In the genomic region with DNA sequence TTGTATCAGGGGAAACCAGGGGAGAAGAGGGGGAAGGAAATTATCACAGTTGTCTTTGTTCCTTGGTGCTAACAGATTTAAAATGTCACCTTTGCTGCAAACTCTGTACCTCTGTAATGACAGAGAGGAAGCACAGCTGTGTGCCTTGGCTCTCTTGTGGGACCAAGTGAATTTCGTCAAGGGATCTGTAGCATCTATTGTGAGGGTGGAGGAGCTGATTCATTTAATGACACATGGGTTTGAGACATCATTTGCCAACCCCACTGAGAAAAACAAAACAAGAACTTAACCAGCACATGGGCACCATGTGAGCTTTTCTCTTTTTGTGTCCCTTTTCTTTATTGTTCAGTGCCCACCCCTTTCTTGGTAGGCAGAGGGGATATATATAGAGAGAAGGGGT, we compare ENCODE assay signal across 18 cellular contexts.
DNase-seq lines count a peak whose midpoint lies in the region; ATAC-seq, FAIRE-seq and TF ChIP-seq lines count a peak whose summit lies in the region.
"Had no signal": no experiment of that assay in that cellular context is flagged by ENCODE, and none has a peak within 500 bp of the region (broad histone marks: within the 10 kb centered on the region; RNA-seq: fewer than 3 reads in every experiment).

No MANE protein-coding gene starts in this region.

- peaks cover under 1% of the 10 kb centered on the region; the same call in 2 of the 3 replicates for H3K9me3 Mint-ChIP-seq in GM23338
- H3K9me3 Mint-ChIP-seq: activated CD4-positive, alpha-beta T cell treated with anti-CD3 and anti-CD28 coated beads, Interleukin-2, amount 10 ng/mL, durations not matched to agents 24 days and 14 days had no signal

- peak overlapping the region in 9 of 11 experiments; percentile 36 to 48 (median 43); a peak in 18 of 22 replicates for H3K4me2 ChIP-seq in BLaER1 treated with 17β-estradiol and CSF1 and Interleukin-3, amounts not matched to agents 10 nM and 100 nM
- H3K4me2 ChIP-seq in GM23338 = no peak overlapping the region
- H3K4me2 ChIP-seq: BLaER1, PC-9 had no signal

- no peak overlapping the region for H3K9ac ChIP-seq in BLaER1 treated with 17β-estradiol and CSF1 and Interleukin-3, amounts not matched to agents 10 nM and 100 nM
- H3K9ac ChIP-seq in kidney (ENCODE audit: low read length in 2 of 2) = no peak overlapping the region
- H3K9ac ChIP-seq: BLaER1 had no signal

- no peaks in the 10 kb centered on the region for H3K27me3 Mint-ChIP-seq in GM23338 (ENCODE audit: insufficient read depth, low read depth, poor library complexity)

- intact Hi-C loops in kidney (cut with DNase I) = no loop called here

- H3K4me3 ChIP-seq in BLaER1 treated with 17β-estradiol and CSF1 and Interleukin-3, amounts not matched to agents 10 nM and 100 nM = no peak overlapping the region
- H3K4me3 ChIP-seq in GM23338 = no peak overlapping the region
- H3K4me3 ChIP-seq in kidney (ENCODE audit: low read length in 2 of 2) = no peak overlapping the region
- H3K4me3 ChIP-seq: BLaER1, PC-9 had no signal

- peaks cover under 1% of the 10 kb centered on the region; the same call in 1 of the 3 replicates for H3K36me3 Mint-ChIP-seq in GM23338 (ENCODE audit: low read depth)

- H3K4me1 ChIP-seq in BLaER1 treated with 17β-estradiol and CSF1 and Interleukin-3, amounts not matched to agents 10 nM and 100 nM = peaks cover 26 to 43% (median 31%) of the 10 kb centered on the region in 10 experiments
- H3K4me1 ChIP-seq in GM23338 (ENCODE audit: insufficient read depth) (no peaks in the 10 kb centered on the region), kidney (ENCODE audit: control insufficient read depth in 1 of 2, insufficient read depth in 1 of 2, low read depth in 1 of 2, low read length in 2 of 2) (peaks cover 0 to 10% of the 10 kb centered on the region in 2 donors)

- H3K9me3 ChIP-seq in BLaER1 treated with 17β-estradiol and CSF1 and Interleukin-3, amounts not matched to agents 10 nM and 100 nM (replicated peaks in 1 of 11) = peaks cover 4 to 10% (median 8%) of the 10 kb centered on the region in 11 experiments; a peak in 19 of 22 replicates
- H3K9me3 ChIP-seq in kidney (ENCODE audit: control insufficient read depth in 1 of 2, low read length in 2 of 2) = no peaks in the 10 kb centered on the region

- no peaks in the 10 kb centered on the region for H3K79me2 ChIP-seq in GM23338 (replicated peaks; ENCODE audit: insufficient read depth)

- FAIRE-seq in kidney (lab: Jason Lieb, UNC) = no peak

- peak overlapping the region; percentile 4; the same call in 1 of the 2 replicates for H2AFZ ChIP-seq in GM23338
- H2AFZ ChIP-seq: PC-9 had no signal

- no peak for TF ChIP-seq CTCF in GM23338 (conservative IDR thresholded peaks at IDR 0.05; ENCODE audit: low read depth in 2 of 2)
- no peak for TF ChIP-seq CTCF in kidney (IDR thresholded peaks at IDR 0.05; ENCODE audit: borderline replicate concordance, extremely low read depth, insufficient read depth)

- H3K4me1 Mint-ChIP-seq in GM23338 = no peaks in the 10 kb centered on the region

- DNase-seq in GM23338 (ENCODE audit: low spot score) (no peak), SK-MEL-5 (ENCODE audit: low read depth, low spot score) (peak; percentile 29), myocyte (ENCODE audit: low read depth) (peak; percentile 37), kidney (no peak), NCI-H1694 (lab: John Stamatoyannopoulos, UW) (no peak)
- DNase-seq: activated CD4-positive, alpha-beta T cell treated with anti-CD3 and anti-CD28 coated beads, Interleukin-2, amount 10 ng/mL, durations not matched to agents 24 days and 14 days; effector CD4-positive, alpha-beta T cell; HFFc6; kidney glomerular epithelial cell; NCI-H1105 treated with DMSO at 0.1 percent for 48 hours; NCI-H446; PC-9; stimulated activated CD4-positive, alpha-beta T cell treated with anti-CD3 and anti-CD28 coated beads, Interleukin-4, amount 100 ng/mL, for 4 hours; stimulated activated naive CD4-positive, alpha-beta T cell treated with Interleukin-2 at 50 U/mL for 16 hours had no signal

- no peaks in the 10 kb centered on the region for H4K20me1 ChIP-seq in BLaER1 treated with 17β-estradiol and CSF1 and Interleukin-3, amounts not matched to agents 10 nM and 100 nM
- no peaks in the 10 kb centered on the region for H4K20me1 ChIP-seq in GM23338 (replicated peaks; ENCODE audit: insufficient read depth)
- H4K20me1 ChIP-seq: BLaER1 had no signal

- H3K27ac Mint-ChIP-seq in GM23338 = no peak overlapping the region
- H3K27ac Mint-ChIP-seq: activated CD4-positive, alpha-beta T cell treated with anti-CD3 and anti-CD28 coated beads, Interleukin-2, amount 10 ng/mL, durations not matched to agents 24 days and 14 days; HFFc6 had no signal

- no peak overlapping the region for H3K4me3 Mint-ChIP-seq in GM23338
- H3K4me3 Mint-ChIP-seq: activated CD4-positive, alpha-beta T cell treated with anti-CD3 and anti-CD28 coated beads, Interleukin-2, amount 10 ng/mL, durations not matched to agents 24 days and 14 days; HFFc6 had no signal

- no peaks in the 10 kb centered on the region for H3K27me3 ChIP-seq in BLaER1 treated with 17β-estradiol and CSF1 and Interleukin-3, amounts not matched to agents 10 nM and 100 nM
- no peaks in the 10 kb centered on the region for H3K27me3 ChIP-seq in GM23338 (ENCODE audit: insufficient read depth)
- H3K27me3 ChIP-seq: BLaER1 had no signal

- no peaks in the 10 kb centered on the region for H3F3A ChIP-seq in GM23338 (replicated peaks; ENCODE audit: low read depth)

- ATAC-seq in GM23338 = no peak
- no peak for ATAC-seq in GM21526 (IDR thresholded peaks at IDR 0.05; ENCODE audit: low FRiP score, unreplicated experiment)
- no peak for ATAC-seq in HG03139 (IDR thresholded peaks at IDR 0.05; ENCODE audit: unreplicated experiment)

- H3K9me2 ChIP-seq in GM23338 (ENCODE audit: insufficient read depth) = no peaks in the 10 kb centered on the region

- peak overlapping the region in 7 of 11 experiments; percentile 3 to 59 (median 34); a peak in 4 of 22 replicates for H3K27ac ChIP-seq in BLaER1 treated with 17β-estradiol and CSF1 and Interleukin-3, amounts not matched to agents 10 nM and 100 nM
- no peak overlapping the region for H3K27ac ChIP-seq in GM23338 (ENCODE audit: low read depth)
- no peak overlapping the region for H3K27ac ChIP-seq in kidney (ENCODE audit: low read depth in 2 of 2, low read length in 2 of 2)
- H3K27ac ChIP-seq: BLaER1, PC-9 had no signal

- in situ Hi-C loops in SK-MEL-5 (cut with HindIII; ENCODE audit: low pct_unique_long_range_greater_than_20kb, low sequenced_read_pairs) = no loop called here

- H3K36me3 ChIP-seq in BLaER1 treated with 17β-estradiol and CSF1 and Interleukin-3, amounts not matched to agents 10 nM and 100 nM = no peaks in the 10 kb centered on the region
- H3K36me3 ChIP-seq in GM23338 (ENCODE audit: insufficient read depth) = no peaks in the 10 kb centered on the region
- no peaks in the 10 kb centered on the region for H3K36me3 ChIP-seq in kidney (ENCODE audit: control insufficient read depth in 1 of 2, insufficient read depth in 2 of 2, low read length in 2 of 2)
- H3K36me3 ChIP-seq: BLaER1 had no signal

TF ChIP-seq in GM23338, 12 proteins besides CTCF, POLR2A, EP300 and RAD21 (continues in another document):
- TF ChIP-seq JUNB (IDR thresholded peaks at IDR 0.05; ENCODE audit: unreplicated experiment) (no peak), STAT1 (IDR thresholded peaks at IDR 0.05; ENCODE audit: unreplicated experiment) (no peak), CREB1 (CRISPR knock-in tag; IDR thresholded peaks at IDR 0.05; ENCODE audit: low read depth) (no peak), NANOG (IDR thresholded peaks at IDR 0.05; ENCODE audit: borderline replicate concordance) (no peak), EZH2phosphoT487 (IDR thresholded peaks at IDR 0.05; ENCODE audit: unreplicated experiment) (no peak), ZNF331 (CRISPR knock-in tag; IDR thresholded peaks at IDR 0.05; ENCODE audit: low read depth) (no peak)
- TF ChIP-seq, protein P1, sequence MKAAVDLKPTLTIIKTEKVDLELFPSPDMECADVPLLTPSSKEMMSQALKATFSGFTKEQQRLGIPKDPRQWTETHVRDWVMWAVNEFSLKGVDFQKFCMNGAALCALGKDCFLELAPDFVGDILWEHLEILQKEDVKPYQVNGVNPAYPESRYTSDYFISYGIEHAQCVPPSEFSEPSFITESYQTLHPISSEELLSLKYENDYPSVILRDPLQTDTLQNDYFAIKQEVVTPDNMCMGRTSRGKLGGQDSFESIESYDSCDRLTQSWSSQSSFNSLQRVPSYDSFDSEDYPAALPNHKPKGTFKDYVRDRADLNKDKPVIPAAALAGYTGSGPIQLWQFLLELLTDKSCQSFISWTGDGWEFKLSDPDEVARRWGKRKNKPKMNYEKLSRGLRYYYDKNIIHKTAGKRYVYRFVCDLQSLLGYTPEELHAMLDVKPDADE (IDR thresholded peaks at IDR 0.05) = no peak

Comparison
In these comparisons a context has a peak if more than half of its experiments do, and no peak if none do; other contexts are left out.
1. H3K27ac ChIP-seq: peak in BLaER1 treated with 17β-estradiol and CSF1 and Interleukin-3, amounts not matched to agents 10 nM and 100 nM (7 of 11); none in GM23338 (single experiment) and kidney (0 of 2).
2. DNase-seq: peak in SK-MEL-5 (single experiment) and myocyte (single experiment); none in GM23338 (single experiment), kidney (single experiment) and NCI-H1694 (single experiment).